13 cellular contexts compared by ENCODE assay signal in genomic region chr5:1547655-1548054, GRCh38. TPM values are rescaled to one million over a fixed set of nuclear protein-coding genes. Genes with fewer than 3 reads are reported as not detected.
DNase-seq lines count a peak whose midpoint lies in the region; ATAC-seq and TF ChIP-seq lines count a peak whose summit lies in the region.
"Had no signal": no experiment of that assay in that cellular context is flagged by ENCODE, and none has a peak within 500 bp of the region (broad histone marks: within the 10 kb centered on the region; RNA-seq: fewer than 3 reads in every experiment).

No MANE protein-coding gene starts in this region.

- no peak overlapping the region for H4K8ac ChIP-seq in mesendoderm (ENCODE audit: low read depth, low read length)

- DNase-seq in Ammon's horn (ENCODE audit: low spot score) (peak; percentile 0), DND-41 (peak; percentile 1), left lobe of liver (ENCODE audit: low spot score) (peak; percentile 6), testis (peak; percentile 6), endodermal cell (no peak), mesendoderm (no peak), NCI-H82 (lab: John Stamatoyannopoulos, UW) (no peak)
- no peak for DNase-seq in activated naive CD4-positive, alpha-beta T cell treated with Interleukin-2 at 50 U/mL for 16 hours
- DNase-seq: DMS 273 treated with DMSO at 0.1 percent for 48 hours, H7, IMR-90 had no signal

- H3K9ac ChIP-seq in DND-41 (ENCODE audit: low read depth, low read length) (no peak overlapping the region), endodermal cell (ENCODE audit: extremely low read depth, low read length, poor library complexity, severe bottlenecking) (no peak overlapping the region), mesendoderm (ENCODE audit: low read length) (no peak overlapping the region)
- H3K9ac ChIP-seq: BLaER1 had no signal

- no peak overlapping the region for H4K5ac ChIP-seq in mesendoderm (ENCODE audit: low read length)

- H2BK15ac ChIP-seq in mesendoderm (replicated peaks; ENCODE audit: low read depth) = no peak overlapping the region

- intact Hi-C loops in testis (cut with DNase I; ENCODE audit: low total_unique reads) = no loop called here

- no peaks in the 10 kb centered on the region for H3K4me1 Mint-ChIP-seq in endodermal cell

- no peaks in the 10 kb centered on the region for H3K9me3 Mint-ChIP-seq in endodermal cell

- H3K4me3 Mint-ChIP-seq in endodermal cell = no peak overlapping the region
- H3K4me3 Mint-ChIP-seq: GM23338 had no signal

- H3K4me1 ChIP-seq in DND-41 (ENCODE audit: insufficient read depth, low read length) = no peaks in the 10 kb centered on the region
- H3K4me1 ChIP-seq in testis = no peaks in the 10 kb centered on the region
- no peaks in the 10 kb centered on the region for H3K4me1 ChIP-seq in endodermal cell (ENCODE audit: control insufficient read depth, insufficient read depth, low read length)
- no peaks in the 10 kb centered on the region for H3K4me1 ChIP-seq in mesendoderm (ENCODE audit: control insufficient read depth, low read depth, low read length)

- no peak overlapping the region for H3K18ac ChIP-seq in mesendoderm (ENCODE audit: low read length)

- no peaks in the 10 kb centered on the region for H3K27me3 ChIP-seq in DND-41 (ENCODE audit: insufficient read depth, low read length, poor library complexity)
- no peaks in the 10 kb centered on the region for H3K27me3 ChIP-seq in testis
- H3K27me3 ChIP-seq in endodermal cell (ENCODE audit: control insufficient read depth, insufficient read depth, low read length, poor library complexity, severe bottlenecking) = no peaks in the 10 kb centered on the region
- no peaks in the 10 kb centered on the region for H3K27me3 ChIP-seq in mesendoderm (ENCODE audit: insufficient read depth, low read length, poor library complexity)
- H3K27me3 ChIP-seq: BLaER1 had no signal

- no peak for TF ChIP-seq POLR2A in testis (IDR thresholded peaks at IDR 0.05)

- H3K4me3 ChIP-seq in DND-41 (ENCODE audit: low read depth in 1 of 2, low read length in 2 of 2) (no peak overlapping the region), testis (no peak overlapping the region), endodermal cell (ENCODE audit: low read length) (no peak overlapping the region), mesendoderm (ENCODE audit: low read length) (no peak overlapping the region)
- H3K4me3 ChIP-seq: BLaER1, GM23338 had no signal

- ATAC-seq in DND-41 (ENCODE audit: insufficient read depth, low read depth) (no peak), left lobe of liver (no peak)
- ATAC-seq: GM23338 had no signal

- H3K36me3 Mint-ChIP-seq in endodermal cell (ENCODE audit: low read depth) = no peaks in the 10 kb centered on the region

- H3K36me3 ChIP-seq in DND-41 (ENCODE audit: insufficient read depth, low read length) (no peaks in the 10 kb centered on the region), testis (ENCODE audit: low read depth, missing control alignments) (no peaks in the 10 kb centered on the region), endodermal cell (ENCODE audit: control insufficient read depth, insufficient read depth, low read length) (no peaks in the 10 kb centered on the region), mesendoderm (ENCODE audit: control insufficient read depth, insufficient read depth, low read length) (no peaks in the 10 kb centered on the region)
- H3K36me3 ChIP-seq: BLaER1 had no signal

- H3K9me3 ChIP-seq in DND-41 (ENCODE audit: insufficient read depth, low read length, severe bottlenecking) (no peaks in the 10 kb centered on the region), testis (no peaks in the 10 kb centered on the region), endodermal cell (ENCODE audit: control insufficient read depth, low read length) (no peaks in the 10 kb centered on the region)
- H3K9me3 ChIP-seq: BLaER1 had no signal

- WGBS in testis, 2 donors = 96 to 99% methylated on average over 6 of the region's 6 CpGs
- WGBS in endodermal cell (ENCODE audit: insufficient coverage in 1 of 2, insufficient read length in 1 of 2), 2 experiments = 92 to 94% methylated on average over 2 to 6 of the region's 6 CpGs
- WGBS in mesendoderm (ENCODE audit: extremely low coverage, insufficient coverage, low lambda C conversion rate) = no CpG with 5 or more reads among the region's 6 CpGs

- H3K23ac ChIP-seq in mesendoderm (ENCODE audit: low read length) = no peak overlapping the region

- TF ChIP-seq CTCF in DND-41 (IDR thresholded peaks at IDR 0.05; ENCODE audit: borderline replicate concordance, extremely low read depth, low read length, poor library complexity, severe bottlenecking) = no peak
- no peak for TF ChIP-seq CTCF in testis (IDR thresholded peaks at IDR 0.05)
- TF ChIP-seq CTCF in endodermal cell (conservative IDR thresholded peaks at IDR 0.05) = no peak

- H3K79me1 ChIP-seq in mesendoderm (ENCODE audit: low read length) = no peaks in the 10 kb centered on the region

- no peak overlapping the region for H2AK5ac ChIP-seq in mesendoderm (ENCODE audit: low read length)

- no peak overlapping the region for H2AFZ ChIP-seq in DND-41 (ENCODE audit: low read depth, low read length)
- H2AFZ ChIP-seq: GM23338 had no signal

- H3K4ac ChIP-seq in mesendoderm (ENCODE audit: low read depth, low read length) = no peak overlapping the region

- H3K4me2 ChIP-seq in DND-41 (ENCODE audit: insufficient read depth, low read length) (no peak overlapping the region), mesendoderm (ENCODE audit: low read length) (no peak overlapping the region)
- H3K4me2 ChIP-seq: BLaER1, GM23338 had no signal

- no peak overlapping the region for H3K27ac Mint-ChIP-seq in endodermal cell
- H3K27ac Mint-ChIP-seq: GM23338 had no signal

- no peak overlapping the region for H2BK120ac ChIP-seq in mesendoderm (ENCODE audit: low read depth, low read length)

- H3K27ac ChIP-seq in DND-41 (ENCODE audit: low read length) (no peak overlapping the region), testis (no peak overlapping the region), endodermal cell (ENCODE audit: low read depth, low read length) (no peak overlapping the region), mesendoderm (ENCODE audit: low read depth, low read length) (no peak overlapping the region)
- H3K27ac ChIP-seq: BLaER1 had no signal

- H3K27me3 Mint-ChIP-seq in endodermal cell (ENCODE audit: insufficient read depth) = peaks cover 1% of the 10 kb centered on the region

- H3K56ac ChIP-seq in mesendoderm (ENCODE audit: low read length) = no peak overlapping the region

- peaks cover 6% of the 10 kb centered on the region; the same call in 1 of the 2 replicates for H4K20me1 ChIP-seq in DND-41 (ENCODE audit: insufficient read depth, low read length)
- H4K20me1 ChIP-seq: BLaER1 had no signal

- no peak overlapping the region for H2BK5ac ChIP-seq in mesendoderm (ENCODE audit: low read length)

- H3K79me2 ChIP-seq in DND-41 (ENCODE audit: insufficient read depth, low read length) = no peaks in the 10 kb centered on the region
- no peaks in the 10 kb centered on the region for H3K79me2 ChIP-seq in mesendoderm (ENCODE audit: control insufficient read depth, insufficient read depth, low read length)

RNA-seq across cellular contexts. Expression of gene LPCAT1, which starts 23.9 kb away (rescaled TPM):
- 8.9 TPM for total RNA-seq in left lobe of liver
- total RNA-seq in testis = 10 to 100 TPM; 21.1 to 27.1 TPM
- polyA plus RNA-seq in testis (ENCODE audit: insufficient read depth, low read depth, low replicate concordance) = 23.9 TPM
- total RNA-seq in endodermal cell = 100 to 1,000 TPM in 1 of 2 donors, 10 to 100 TPM in 1; 78.5 to 124 TPM
- polyA plus RNA-seq in endodermal cell (2013, experiment 1 of 2) = 72.3 TPM
- 67.4 TPM for polyA plus RNA-seq in endodermal cell (2013, experiment 2 of 2)
- polyA plus RNA-seq in mesendoderm (2013, experiment 1 of 2) = 135 TPM
- 132 TPM for polyA plus RNA-seq in mesendoderm (2013, experiment 2 of 2)

Comparison
In these comparisons a context has a peak if more than half of its experiments do, and no peak if none do; other contexts are left out.
1. DNase-seq: peak in Ammon's horn (single experiment), DND-41 (single experiment), left lobe of liver (single experiment) and testis (single experiment); none in endodermal cell (single experiment), activated naive CD4-positive, alpha-beta T cell treated with Interleukin-2 at 50 U/mL for 16 hours (single experiment), mesendoderm (single experiment) and NCI-H82 (single experiment).